Comparison of ENCODE assay signal across 8 cellular contexts in the genomic region with DNA sequence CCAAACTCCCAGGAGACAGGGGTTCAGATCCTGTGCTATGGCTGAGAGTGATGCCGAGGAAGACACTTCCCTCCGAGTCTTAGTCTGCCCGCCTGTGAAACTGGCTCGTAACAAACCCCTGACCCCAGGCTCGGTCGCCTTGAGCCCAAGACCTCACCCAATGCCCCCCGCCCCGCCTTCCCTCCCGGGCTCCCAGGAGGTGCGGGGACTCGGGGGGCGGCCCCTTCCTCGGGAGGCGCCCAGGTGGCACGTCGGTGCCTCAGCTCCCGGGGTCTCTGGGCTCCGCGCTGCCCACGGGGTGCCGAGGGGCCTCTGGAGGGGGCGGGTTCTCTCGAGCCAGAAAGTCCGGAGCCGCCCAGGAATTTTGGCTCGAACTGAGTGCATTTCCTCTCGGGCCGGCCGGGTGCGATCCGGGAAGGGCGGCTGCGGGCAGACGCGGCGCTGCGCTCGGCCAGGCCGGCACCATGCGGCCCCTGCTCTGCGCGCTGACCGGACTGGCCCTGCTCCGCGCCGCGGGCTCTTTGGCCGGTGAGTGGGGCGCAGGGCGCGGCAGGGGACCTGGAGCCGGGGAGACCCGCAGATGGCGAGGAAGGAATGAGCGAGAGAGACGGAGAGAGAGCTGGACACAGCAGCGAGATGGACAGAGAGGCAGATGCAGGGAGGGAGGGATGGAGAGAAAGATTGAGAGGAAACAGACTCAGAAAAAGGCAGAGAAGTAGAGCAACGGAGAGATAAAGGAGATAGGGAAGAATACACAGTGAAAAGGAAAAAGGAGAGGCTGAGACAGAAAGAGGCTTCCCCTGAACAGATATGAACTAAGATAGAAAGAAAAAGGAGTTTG. TPM values are rescaled to one million over a fixed set of nuclear protein-coding genes. Genes with fewer than 3 reads are reported as not detected.
DNase-seq lines count a peak whose midpoint lies in the region; ATAC-seq and TF ChIP-seq lines count a peak whose summit lies in the region.

A gene with protein sequence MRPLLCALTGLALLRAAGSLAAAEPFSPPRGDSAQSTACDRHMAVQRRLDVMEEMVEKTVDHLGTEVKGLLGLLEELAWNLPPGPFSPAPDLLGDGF (plus strand): TSS at position 432 of the 841 bp plus-strand sequence. CDS start 33 bp downstream, at position 465.

- no peak within 1 kb of the TSS for H4K91ac ChIP-seq in neuronal stem cell (ENCODE audit: low read depth, low read length, poor library complexity)

- no peaks in the 10 kb centered on the region for H3K4me1 Mint-ChIP-seq in activated T-helper 1 cell treated with anti-CD3 and anti-CD28 coated beads, Interleukin-12 subunit alpha, Interleukin-12 subunit beta, Interleukin-2, Interleukin-4 antibody, amounts not matched to agents 30 ng/mL and 10 ng/mL and 1 ng/mL, durations not matched to agents 14 hours and 24 hours and 36 hours (ENCODE audit: low read depth)

- H3K9me3 Mint-ChIP-seq in activated T-helper 1 cell treated with anti-CD3 and anti-CD28 coated beads, Interleukin-12 subunit alpha, Interleukin-12 subunit beta, Interleukin-2, Interleukin-4 antibody, amounts not matched to agents 30 ng/mL and 10 ng/mL and 1 ng/mL, durations not matched to agents 14 hours and 24 hours and 36 hours, result no peaks in the 10 kb centered on the region

- peak within 1 kb of the TSS; percentile 60 for H3K9ac ChIP-seq in neuronal stem cell (ENCODE audit: low read depth, low read length, poor library complexity)

- peak within 1 kb of the TSS; percentile 38 for H3K14ac ChIP-seq in neuronal stem cell (ENCODE audit: low read length)

- H2BK15ac ChIP-seq in neuronal stem cell (ENCODE audit: low read length), result peak within 1 kb of the TSS; percentile 58

- no peak within 1 kb of the TSS for H2BK5ac ChIP-seq in neuronal stem cell (ENCODE audit: low read length)

- H3K4me3 ChIP-seq in AG09309 (ENCODE audit: control insufficient read depth, low read depth, low read length), result peak within 1 kb of the TSS; percentile 49
- peak within 1 kb of the TSS; percentile 67 for H3K4me3 ChIP-seq in WERI-Rb-1 (ENCODE audit: low read depth, low read length)
- peak within 1 kb of the TSS; percentile 33 to 76 for H3K4me3 ChIP-seq in neuronal stem cell (ENCODE audit: low read length in 2 of 2)

- no peaks in the 10 kb centered on the region for H3K79me1 ChIP-seq in neuronal stem cell (ENCODE audit: low read depth, low read length)

- intact Hi-C loops in Right ventricle myocardium superior (cut with DNase I), result loop anchor here (10.0 kb wide), 1 partner anchor 58 kb away; a partner anchor contains a TSS
- intact Hi-C loops in activated T-helper 1 cell treated with anti-CD3 and anti-CD28 coated beads, Interleukin-12 subunit alpha, Interleukin-12 subunit beta, Interleukin-2, Interleukin-4 antibody, amounts not matched to agents 30 ng/mL and 10 ng/mL and 1 ng/mL, durations not matched to agents 14 hours and 24 hours and 36 hours (cut with micrococcal nuclease), result no loop called here

- peak within 1 kb of the TSS; percentile 90 for H3K18ac ChIP-seq in neuronal stem cell (ENCODE audit: low read length)

- peaks cover 38% of the 10 kb centered on the region for H3K27me3 Mint-ChIP-seq in activated T-helper 1 cell treated with anti-CD3 and anti-CD28 coated beads, Interleukin-12 subunit alpha, Interleukin-12 subunit beta, Interleukin-2, Interleukin-4 antibody, amounts not matched to agents 30 ng/mL and 10 ng/mL and 1 ng/mL, durations not matched to agents 14 hours and 24 hours and 36 hours (ENCODE audit: insufficient read depth)

- peak within 1 kb of the TSS; percentile 91 for H2AFZ ChIP-seq in neuronal stem cell (ENCODE audit: low read length)

- H2AK5ac ChIP-seq in neuronal stem cell (ENCODE audit: low read depth, low read length), result no peak within 1 kb of the TSS

- no peaks in the 10 kb centered on the region for H3K36me3 Mint-ChIP-seq in activated T-helper 1 cell treated with anti-CD3 and anti-CD28 coated beads, Interleukin-12 subunit alpha, Interleukin-12 subunit beta, Interleukin-2, Interleukin-4 antibody, amounts not matched to agents 30 ng/mL and 10 ng/mL and 1 ng/mL, durations not matched to agents 14 hours and 24 hours and 36 hours (ENCODE audit: low read depth)

- peaks cover 3% of the 10 kb centered on the region for H3K27me3 ChIP-seq in WERI-Rb-1 (ENCODE audit: insufficient read depth, low read depth, severe bottlenecking)
- peaks cover 0 to 38% (median 12%) of the 10 kb centered on the region in 3 experiments for H3K27me3 ChIP-seq in neuronal stem cell (ENCODE audit: control insufficient read depth in 3 of 3, insufficient read depth in 3 of 3, low read depth in 1 of 3, low read length in 3 of 3)

- H4K8ac ChIP-seq in neuronal stem cell (ENCODE audit: low read depth, low read length), result no peak within 1 kb of the TSS

- no peaks in the 10 kb centered on the region for H3K36me3 ChIP-seq in WERI-Rb-1
- no peaks in the 10 kb centered on the region for H3K36me3 ChIP-seq in neuronal stem cell (replicated peaks in 1 of 2; ENCODE audit: control insufficient read depth in 2 of 2, insufficient read depth in 2 of 2, low read length in 2 of 2)

- no peak for TF ChIP-seq CTCF in AG09309 (IDR thresholded peaks at IDR 0.05; ENCODE audit: control insufficient read depth, insufficient read depth, low read depth, low read length, missing control alignments)
- no peak for TF ChIP-seq CTCF in WERI-Rb-1 (IDR thresholded peaks at IDR 0.05; ENCODE audit: low read depth, low read length)

- H2BK120ac ChIP-seq in neuronal stem cell (ENCODE audit: low read depth, low read length), result no peak within 1 kb of the TSS

- H3K4ac ChIP-seq in neuronal stem cell (ENCODE audit: low read length), result no peak within 1 kb of the TSS

- peaks cover 4% of the 10 kb centered on the region in 2 donors for H3K4me1 ChIP-seq in neuronal stem cell (ENCODE audit: control insufficient read depth in 2 of 2, insufficient read depth in 1 of 2, low read depth in 1 of 2, low read length in 2 of 2)

- peak; percentile 65 for ATAC-seq in Right ventricle myocardium superior (ENCODE audit: poor library complexity)

- H2BK12ac ChIP-seq in neuronal stem cell (ENCODE audit: low read length), result peak within 1 kb of the TSS; percentile 58

- H3K27ac Mint-ChIP-seq in activated T-helper 1 cell treated with anti-CD3 and anti-CD28 coated beads, Interleukin-12 subunit alpha, Interleukin-12 subunit beta, Interleukin-2, Interleukin-4 antibody, amounts not matched to agents 30 ng/mL and 10 ng/mL and 1 ng/mL, durations not matched to agents 14 hours and 24 hours and 36 hours, result no peak within 1 kb of the TSS

- no CpG with 5 or more reads among the region's 58 CpGs for WGBS in neuronal stem cell (ENCODE audit: extremely low coverage in 2 of 2, insufficient read length in 2 of 2, insufficient replicate concordance in 1 of 2), 2 donors

- H3K4me2 ChIP-seq in neuronal stem cell (ENCODE audit: insufficient read depth, low read length, poor library complexity, severe bottlenecking), result peak within 1 kb of the TSS; percentile 86

- H3K9me3 ChIP-seq in WERI-Rb-1 (ENCODE audit: severe bottlenecking), result no peaks in the 10 kb centered on the region
- H3K9me3 ChIP-seq in neuronal stem cell (replicated peaks in 1 of 2; ENCODE audit: control insufficient read depth in 2 of 2, insufficient read depth in 1 of 2, low read depth in 1 of 2, low read length in 2 of 2), result no peaks in the 10 kb centered on the region

- peak within 1 kb of the TSS; percentile 43 for H3K23ac ChIP-seq in neuronal stem cell (ENCODE audit: low read depth, low read length, poor library complexity)

- H3K4me3 Mint-ChIP-seq in activated T-helper 1 cell treated with anti-CD3 and anti-CD28 coated beads, Interleukin-12 subunit alpha, Interleukin-12 subunit beta, Interleukin-2, Interleukin-4 antibody, amounts not matched to agents 30 ng/mL and 10 ng/mL and 1 ng/mL, durations not matched to agents 14 hours and 24 hours and 36 hours, result no peak within 1 kb of the TSS

- H3K27ac ChIP-seq in WERI-Rb-1 (no peak within 1 kb of the TSS), neuronal stem cell (replicated peaks; ENCODE audit: low read length) (no peak within 1 kb of the TSS)

- DNase-seq in AG09309 (ENCODE audit: low read depth) (no peak), WERI-Rb-1 (no peak), Right ventricle myocardium superior (peak; percentile 75), neuronal stem cell (ENCODE audit: low spot score) (peak; percentile 35), inferior parietal cortex (ENCODE audit: extremely low spot score) (no peak), DMS79 treated with DMSO at 0.1 percent for 48 hours (lab: John Stamatoyannopoulos, UW) (no peak), NCI-H446 (lab: John Stamatoyannopoulos, UW) (no peak)
- DNase-seq in activated T-helper 1 cell treated with anti-CD3 and anti-CD28 coated beads, Interleukin-12 subunit alpha, Interleukin-12 subunit beta, Interleukin-2, Interleukin-4 antibody, amounts not matched to agents 30 ng/mL and 10 ng/mL and 1 ng/mL, durations not matched to agents 14 hours and 24 hours and 36 hours (ENCODE audit: low spot score), result no peak

RNA-seq across cellular contexts. Expression of the gene that starts here (rescaled TPM):
- 29.1 TPM for total RNA-seq in Right ventricle myocardium superior
- 1.3 TPM for polyA plus RNA-seq in neuronal stem cell (2013, experiment 1 of 2)
- 1.3 TPM for polyA plus RNA-seq in neuronal stem cell (2013, experiment 2 of 2)
- not detected in 2 replicates for total RNA-seq in activated T-helper 1 cell treated with anti-CD3 and anti-CD28 coated beads, Interleukin-12 subunit alpha, Interleukin-12 subunit beta, Interleukin-2, Interleukin-4 antibody, amounts not matched to agents 30 ng/mL and 10 ng/mL and 1 ng/mL, durations not matched to agents 14 hours and 24 hours and 36 hours

Comparison
In these comparisons a context has a peak if more than half of its experiments do, and no peak if none do; other contexts are left out.
1. RNA of the gene that starts here (total RNA-seq): 29.1 TPM in Right ventricle myocardium superior (single experiment); not detected in activated T-helper 1 cell treated with anti-CD3 and anti-CD28 coated beads, Interleukin-12 subunit alpha, Interleukin-12 subunit beta, Interleukin-2, Interleukin-4 antibody, amounts not matched to agents 30 ng/mL and 10 ng/mL and 1 ng/mL, durations not matched to agents 14 hours and 24 hours and 36 hours; every median in the first group is over 10 times any median in the second.
2. DNase-seq: peak in Right ventricle myocardium superior (single experiment) and neuronal stem cell (single experiment); none in AG09309 (single experiment), WERI-Rb-1 (single experiment), inferior parietal cortex (single experiment), DMS79 treated with DMSO at 0.1 percent for 48 hours (single experiment), activated T-helper 1 cell treated with anti-CD3 and anti-CD28 coated beads, Interleukin-12 subunit alpha, Interleukin-12 subunit beta, Interleukin-2, Interleukin-4 antibody, amounts not matched to agents 30 ng/mL and 10 ng/mL and 1 ng/mL, durations not matched to agents 14 hours and 24 hours and 36 hours (single experiment) and NCI-H446 (0 of 2).
3. Peak in every context shown above with its lines, with median percentiles within 50 percentile points of each other: H3K4me3 ChIP-seq.